In genomic region chr14:54440870-54441868, GRCh38 we compare ENCODE assay signal across 8 cellular contexts.
DNase-seq lines count a peak whose midpoint lies in the region; ATAC-seq lines count a peak whose summit lies in the region.

Gene CNIH1, minus strand, starts transcription at chr14:54441374. Its CDS starts 47 bp downstream, at chr14:54441327.

- no peaks in the 10 kb centered on the region for H3K36me3 ChIP-seq in effector memory CD4-positive, alpha-beta T cell (ENCODE audit: control insufficient read depth, insufficient read depth, low read length)

- H3K4me3 Mint-ChIP-seq in memory B cell = peak within 1 kb of the TSS; percentile 85

- no peaks in the 10 kb centered on the region for H3K27me3 Mint-ChIP-seq in memory B cell

- H3K27ac Mint-ChIP-seq in memory B cell = peak within 1 kb of the TSS; percentile 93

- peak within 1 kb of the TSS; percentile 53 for H3K4me3 ChIP-seq in effector memory CD4-positive, alpha-beta T cell (ENCODE audit: insufficient read depth, low read depth, low read length, poor library complexity, severe bottlenecking)

- H3K9me3 Mint-ChIP-seq in memory B cell = no peaks in the 10 kb centered on the region

- DNase-seq in COLO668 (lab: John Stamatoyannopoulos, UW; ENCODE audit: unreplicated experiment) (peak; percentile 97), HS-5 (ENCODE audit: low read depth) (peak; percentile 61), NK-92 (lab: John Stamatoyannopoulos, UW; ENCODE audit: unreplicated experiment) (peak; percentile 49), memory B cell (ENCODE audit: low spot score in 2 of 2) (peak; percentile 98 to 99)
- peak; percentile 98 for DNase-seq in activated CD8-positive, alpha-beta memory T cell treated with anti-CD3 and anti-CD28 coated beads for 24 hours
- DNase-seq in effector memory CD4-positive, alpha-beta T cell = peak; percentile 87 to 90 (median 87)
- peak; percentile 89 for DNase-seq in stimulated activated CD8-positive, alpha-beta memory T cell treated with anti-CD3 and anti-CD28 coated beads, Interleukin-12 subunit alpha, Interleukin-12 subunit beta, amount 100 ng/mL, for 4 hours (ENCODE audit: low read depth)

- peaks cover 17% of the 10 kb centered on the region for H3K4me1 Mint-ChIP-seq in memory B cell

- peak within 1 kb of the TSS; percentile 82 for H3K27ac ChIP-seq in effector memory CD4-positive, alpha-beta T cell (ENCODE audit: insufficient read depth, low read length, poor library complexity, severe bottlenecking)

- peaks cover 9% of the 10 kb centered on the region for H3K4me1 ChIP-seq in effector memory CD4-positive, alpha-beta T cell (ENCODE audit: control insufficient read depth, insufficient read depth, low read length, poor library complexity, severe bottlenecking)

- H3K27me3 ChIP-seq in effector memory CD4-positive, alpha-beta T cell (replicated peaks; ENCODE audit: control insufficient read depth, insufficient read depth, low read length, poor library complexity, severe bottlenecking) = no peaks in the 10 kb centered on the region

- no peaks in the 10 kb centered on the region for H3K36me3 Mint-ChIP-seq in memory B cell

- ATAC-seq in GM19468 (IDR thresholded peaks at IDR 0.05; ENCODE audit: extremely low read depth, unreplicated experiment) (peak; percentile 94), memory B cell (ENCODE audit: low read depth) (peak; percentile 94)

- no peaks in the 10 kb centered on the region for H3K9me3 ChIP-seq in effector memory CD4-positive, alpha-beta T cell (ENCODE audit: control insufficient read depth, low read length)

Comparison
In these comparisons a context has a peak if more than half of its experiments do, and no peak if none do; other contexts are left out.
1. Peak in every context shown above with its lines: DNase-seq, ATAC-seq, H3K4me3 ChIP-seq and H3K27ac ChIP-seq.